ENCODE assay signal across 2 cellular contexts in genomic region chr1:45669859-45670655, GRCh38.
TF ChIP-seq lines count a peak whose summit lies in the region.

No MANE protein-coding gene starts in this region.

TF ChIP-seq in IMR-90, 13 proteins besides CTCF, POLR2A, EP300 and RAD21:
- TF ChIP-seq MAFK (IDR thresholded peaks at IDR 0.05; ENCODE audit: low read depth, low read length) (no peak), BHLHE40 (IDR thresholded peaks at IDR 0.05; ENCODE audit: low read depth, low read length) (no peak), MXI1 (IDR thresholded peaks at IDR 0.05; ENCODE audit: borderline replicate concordance, low read depth, low read length) (no peak), MAZ (IDR thresholded peaks at IDR 0.05; ENCODE audit: borderline replicate concordance, low read depth, low read length) (no peak), CEBPB (IDR thresholded peaks at IDR 0.05; ENCODE audit: low read depth, low read length) (no peak), RCOR1 (IDR thresholded peaks at IDR 0.05; ENCODE audit: insufficient replicate concordance, low read length) (no peak), RFX5 (IDR thresholded peaks at IDR 0.05; ENCODE audit: low read depth, low read length) (no peak), ELK1 (IDR thresholded peaks at IDR 0.05; ENCODE audit: borderline replicate concordance, low read depth, low read length) (no peak), FOS (IDR thresholded peaks at IDR 0.05; ENCODE audit: low read depth, low read length) (no peak), NFE2L2 (IDR thresholded peaks at IDR 0.05; ENCODE audit: low read depth, low read length) (no peak), SMC3 (IDR thresholded peaks at IDR 0.05; ENCODE audit: low read depth, low read length) (no peak), CHD1 (IDR thresholded peaks at IDR 0.05; ENCODE audit: low read depth, low read length) (no peak)
- TF ChIP-seq, protein P1, sequence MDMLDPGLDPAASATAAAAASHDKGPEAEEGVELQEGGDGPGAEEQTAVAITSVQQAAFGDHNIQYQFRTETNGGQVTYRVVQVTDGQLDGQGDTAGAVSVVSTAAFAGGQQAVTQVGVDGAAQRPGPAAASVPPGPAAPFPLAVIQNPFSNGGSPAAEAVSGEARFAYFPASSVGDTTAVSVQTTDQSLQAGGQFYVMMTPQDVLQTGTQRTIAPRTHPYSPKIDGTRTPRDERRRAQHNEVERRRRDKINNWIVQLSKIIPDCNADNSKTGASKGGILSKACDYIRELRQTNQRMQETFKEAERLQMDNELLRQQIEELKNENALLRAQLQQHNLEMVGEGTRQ (IDR thresholded peaks at IDR 0.05; ENCODE audit: low read depth, low read length): no peak
TF ChIP-seq in IMR-90: peak in this region for 0.

TF ChIP-seq in endothelial cell of umbilical vein, 7 proteins besides CTCF, POLR2A, EP300 and RAD21:
- TF ChIP-seq MAX (IDR thresholded peaks at IDR 0.05; ENCODE audit: insufficient read depth, insufficient read length): no peak
- TF ChIP-seq EZH2 (IDR thresholded peaks at IDR 0.05; ENCODE audit: borderline replicate concordance, low read depth, low read length, severe bottlenecking): no peak
- TF ChIP-seq GATA2 (IDR thresholded peaks at IDR 0.05; ENCODE audit: insufficient read depth, insufficient read length, low read depth, low read length): no peak
- no peak for TF ChIP-seq MYC (IDR thresholded peaks at IDR 0.05; ENCODE audit: low read depth, low read length)
- no peak for TF ChIP-seq JUN (IDR thresholded peaks at IDR 0.05; ENCODE audit: borderline replicate concordance, insufficient read depth, insufficient read length, low read depth)
- TF ChIP-seq POLR2AphosphoS5 (IDR thresholded peaks at IDR 0.05; ENCODE audit: insufficient read depth, low read depth, low read length): no peak
- TF ChIP-seq FOS (IDR thresholded peaks at IDR 0.05; ENCODE audit: borderline replicate concordance, insufficient read depth, low read length): no peak
